ENCODE assay signal across 16 cellular contexts in genomic region chr3:140236836-140237476, GRCh38.
DNase-seq lines count a peak whose midpoint lies in the region; ATAC-seq and TF ChIP-seq lines count a peak whose summit lies in the region.
"Had no signal": no experiment of that assay in that cellular context is flagged by ENCODE, and none has a peak within 500 bp of the region (broad histone marks: within the 10 kb centered on the region; RNA-seq: fewer than 3 reads in every experiment).

No MANE protein-coding gene starts in this region.

- no peak overlapping the region for H3K9ac ChIP-seq in SK-N-SH

- H3K4me2 ChIP-seq in SK-N-SH = no peak overlapping the region

- H3K9me3 ChIP-seq in SK-N-SH = no peaks in the 10 kb centered on the region
- H3K9me3 ChIP-seq in heart left ventricle = peaks cover 0 to 10% (median 0%) of the 10 kb centered on the region in 12 donors

- no peak for ATAC-seq in SK-N-SH treated with all-trans-retinoic acid at 6 μM for 48 hours
- ATAC-seq in heart left ventricle = peak; percentile 71 to 94 (median 75)
- ATAC-seq: HCT116 had no signal

- H3K4me3 ChIP-seq in SK-N-SH (ENCODE audit: low read depth in 2 of 2, low read length in 1 of 2) (no peak overlapping the region), choroid plexus epithelial cell (ENCODE audit: low read depth, low read length) (no peak overlapping the region), heart left ventricle (no peak overlapping the region)

- 27% methylated on average over 3 of the region's 3 CpGs for WGBS in SK-N-SH (ENCODE audit: low lambda C conversion rate)
- 51 to 60% (median 53%) methylated on average over 3 of the region's 3 CpGs for WGBS in heart left ventricle, 4 donors

- TF ChIP-seq CTCF in SK-N-SH (IDR thresholded peaks at IDR 0.05) (no peak), choroid plexus epithelial cell (conservative IDR thresholded peaks at IDR 0.05; ENCODE audit: low read depth, low read length) (no peak), heart left ventricle (IDR thresholded peaks at IDR 0.05) (no peak)

- H3K36me3 ChIP-seq in SK-N-SH (replicated peaks in 1 of 2; ENCODE audit: control insufficient read depth in 1 of 2, insufficient read depth in 2 of 2, low read length in 1 of 2) = no peaks in the 10 kb centered on the region
- H3K36me3 ChIP-seq in heart left ventricle = no peaks in the 10 kb centered on the region

- intact Hi-C loops in heart left ventricle (cut with DNase I) = no loop called here

- no peak for TF ChIP-seq POLR2A in heart left ventricle (IDR thresholded peaks at IDR 0.05)

- TF ChIP-seq RAD21 in SK-N-SH (IDR thresholded peaks at IDR 0.05; ENCODE audit: low read length) = no peak

- POLR2A ChIA-PET in SK-N-SH (lab: Yijun Ruan, JAX) = no interaction called here

- CTCF ChIA-PET in SK-N-SH (lab: Yijun Ruan, JAX) = no interaction called here

- H3K79me2 ChIP-seq in SK-N-SH (ENCODE audit: insufficient read depth) = no peaks in the 10 kb centered on the region

- no peaks in the 10 kb centered on the region for H4K20me1 ChIP-seq in SK-N-SH (ENCODE audit: insufficient read depth)

- TF ChIP-seq EP300 in SK-N-SH (IDR thresholded peaks at IDR 0.05; ENCODE audit: borderline replicate concordance in 1 of 2, low read depth in 1 of 2, low read length in 1 of 2) = no peak

- H3K27me3 ChIP-seq in SK-N-SH (ENCODE audit: insufficient read depth) (no peaks in the 10 kb centered on the region), heart left ventricle (no peaks in the 10 kb centered on the region)

- H3K9me2 ChIP-seq in SK-N-SH = no peaks in the 10 kb centered on the region

- no peaks in the 10 kb centered on the region; a peak in 2 of 4 replicates for H3K4me1 ChIP-seq in SK-N-SH (ENCODE audit: control insufficient read depth in 1 of 2, insufficient read depth in 2 of 2, low read depth in 1 of 2, low read length in 1 of 2)
- no peaks in the 10 kb centered on the region for H3K4me1 ChIP-seq in heart left ventricle

- no peak for DNase-seq in SK-N-SH
- peak; percentile 3 for DNase-seq in choroid plexus epithelial cell (ENCODE audit: low read depth)
- DNase-seq in heart left ventricle = no peak
- peak; percentile 26 for DNase-seq in superior temporal gyrus (ENCODE audit: extremely low spot score)
- DNase-seq in NCI-H2081 treated with DMSO at 0.1 percent for 48 hours (lab: John Stamatoyannopoulos, UW) = no peak
- no peak for DNase-seq in NCI-H128 (lab: John Stamatoyannopoulos, UW; ENCODE audit: unreplicated experiment)
- no peak for DNase-seq in DMS153 treated with DMSO at 0.1 percent for 48 hours (lab: John Stamatoyannopoulos, UW; ENCODE audit: unreplicated experiment)
- DNase-seq: C1 segment of cervical spinal cord; DMS153; NCI-H146; NCI-H226; NCI-H526; NK-92 treated with Interleukin-12 subunit alpha and Interleukin-12 subunit beta, amount 100 ng/mL, for 24 hours had no signal

- H3K27ac ChIP-seq in SK-N-SH (ENCODE audit: low read depth in 2 of 2, low read length in 1 of 2) (no peak overlapping the region), heart left ventricle (peak overlapping the region in 1 of 12 donors; percentile 13)
- H3K27ac ChIP-seq: 22Rv1 had no signal

- no peaks in the 10 kb centered on the region for H3F3A ChIP-seq in SK-N-SH (replicated peaks; ENCODE audit: insufficient read depth)

- no peak overlapping the region for H2AFZ ChIP-seq in SK-N-SH (ENCODE audit: low read depth)

TF ChIP-seq in SK-N-SH treated with all-trans-retinoic acid at 6 μM for 48 hours, 23 proteins besides CTCF, POLR2A, EP300 and RAD21:
- TF ChIP-seq ZNF70 (CRISPR knock-in tag; IDR thresholded peaks at IDR 0.05) = no peak
- peak; percentile 79 for TF ChIP-seq ISL1 (CRISPR knock-in tag; IDR thresholded peaks at IDR 0.05)

TF ChIP-seq in SK-N-SH, 30 proteins besides CTCF, POLR2A, EP300 and RAD21:
- TF ChIP-seq RFX5 (IDR thresholded peaks at IDR 0.05; ENCODE audit: low read length) = no peak
- no peak for TF ChIP-seq TEAD4 (IDR thresholded peaks at IDR 0.05; ENCODE audit: borderline replicate concordance, insufficient read depth)
- TF ChIP-seq MEF2A (IDR thresholded peaks at IDR 0.05; ENCODE audit: borderline replicate concordance, low read depth) = no peak
- no peak for TF ChIP-seq CHD2 (IDR thresholded peaks at IDR 0.05; ENCODE audit: low read length, partially characterized antibody)
- no peak for TF ChIP-seq EZH2phosphoT487 (IDR thresholded peaks at IDR 0.05; ENCODE audit: borderline replicate concordance, low read depth)
- TF ChIP-seq RXRA (IDR thresholded peaks at IDR 0.05; ENCODE audit: borderline replicate concordance, low read depth) = no peak
- no peak for TF ChIP-seq GATA2 (CRISPR knock-in tag; IDR thresholded peaks at IDR 0.05)
- TF ChIP-seq FOXJ3 (CRISPR knock-in tag; IDR thresholded peaks at IDR 0.05) = no peak
- TF ChIP-seq PBX3 (IDR thresholded peaks at IDR 0.05) = no peak
- TF ChIP-seq JUND (IDR thresholded peaks at IDR 0.05) = no peak
TF ChIP-seq in SK-N-SH: peak in this region for 0.

Comparison
In these comparisons a context has a peak if more than half of its experiments do, and no peak if none do; other contexts are left out.
1. DNase-seq: peak in choroid plexus epithelial cell (single experiment) and superior temporal gyrus (single experiment); none in SK-N-SH (single experiment), heart left ventricle (0 of 5), NCI-H2081 treated with DMSO at 0.1 percent for 48 hours (single experiment), NCI-H128 (single experiment) and DMS153 treated with DMSO at 0.1 percent for 48 hours (single experiment).